1 cellular context compared by ENCODE assay signal in the genomic region with DNA sequence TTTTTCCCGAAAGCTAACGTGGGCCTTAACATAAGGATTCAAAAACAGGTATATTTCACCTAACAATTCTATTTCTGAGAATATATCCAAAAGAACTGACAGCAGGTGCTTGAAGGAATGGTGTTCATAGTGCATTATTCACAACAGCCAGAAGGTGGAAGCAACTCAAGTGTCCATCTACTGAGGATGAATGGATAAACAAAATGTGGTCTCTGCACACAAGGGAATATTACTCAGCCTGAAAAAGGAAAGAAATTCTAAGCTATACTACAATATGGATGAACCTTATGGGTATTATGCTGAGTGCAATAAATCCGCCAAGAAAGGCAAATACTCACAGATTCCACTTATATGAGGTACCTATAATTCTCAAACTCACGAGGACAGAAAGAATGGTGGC.
A peak's percentile ranks its signal among the peaks of the same experiment; 100 is the strongest.
TF ChIP-seq lines count a peak whose summit lies in the region.

No MANE protein-coding gene starts in this region.

TF ChIP-seq in K562, 482 proteins besides CTCF, POLR2A, EP300 and RAD21:
- TF ChIP-seq GTF2A2 (tag; IDR thresholded peaks at IDR 0.05) (no peak), ZNF146 (CRISPR knock-in tag; IDR thresholded peaks at IDR 0.05; ENCODE audit: unreplicated experiment) (peak; percentile 95), RBM25 (IDR thresholded peaks at IDR 0.05; ENCODE audit: low read depth, low read length, severe bottlenecking) (peak; percentile 82), LARP7 (IDR thresholded peaks at IDR 0.05) (no peak), RCOR1 (IDR thresholded peaks at IDR 0.05; ENCODE audit: borderline replicate concordance in 1 of 2, low read depth in 2 of 2, low read length in 2 of 2) (0 out of 4 replicates have a peak, but pooled peaks of 1 of the 2 experiments have one; percentile 2)
